In genomic region chr5:95817430-95817829, GRCh38 we compare ENCODE assay signal across 10 cellular contexts. TPM values are rescaled to one million over a fixed set of nuclear protein-coding genes. Genes with fewer than 3 reads are reported as not detected.
DNase-seq lines count a peak whose midpoint lies in the region; ATAC-seq, FAIRE-seq and TF ChIP-seq lines count a peak whose summit lies in the region.
"Had no signal": no experiment of that assay in that cellular context is flagged by ENCODE, and none has a peak within 500 bp of the region (broad histone marks: within the 10 kb centered on the region; RNA-seq: fewer than 3 reads in every experiment).

No MANE protein-coding gene starts in this region.

- intact Hi-C loops in Caco-2 (cut with micrococcal nuclease; ENCODE audit: unreplicated experiment): no loop called here

- no TSS peak for BruUV-seq in Caco-2 (replicated peaks; lab: Mats Ljungman, UMichigan)

- H3K9me3 ChIP-seq in Caco-2: no peaks in the 10 kb centered on the region

- ATAC-seq in activated naive CD8-positive, alpha-beta T cell treated with anti-CD3 and anti-CD28 coated beads, Interleukin-2, amount 50 U/mL, for 24 hours: peak; percentile 42
- ATAC-seq in memory B cell (ENCODE audit: low read depth): no peak
- ATAC-seq in HG03095 (IDR thresholded peaks at IDR 0.05; ENCODE audit: unreplicated experiment): no peak

- H3K4me3 Mint-ChIP-seq in activated naive CD8-positive, alpha-beta T cell treated with anti-CD3 and anti-CD28 coated beads, Interleukin-2, amount 50 U/mL, for 24 hours: peak overlapping the region; percentile 79
- peak overlapping the region; percentile 67 for H3K4me3 Mint-ChIP-seq in memory B cell
- no peak overlapping the region for H3K4me3 Mint-ChIP-seq in Caco-2 (ENCODE audit: unreplicated experiment)

- peaks cover 15% of the 10 kb centered on the region for H3K4me1 ChIP-seq in Caco-2

- no peaks in the 10 kb centered on the region for H3K27me3 ChIP-seq in Caco-2 (replicated peaks; ENCODE audit: control insufficient read depth, insufficient read depth, low read length)

- H3K27ac Mint-ChIP-seq in activated naive CD8-positive, alpha-beta T cell treated with anti-CD3 and anti-CD28 coated beads, Interleukin-2, amount 50 U/mL, for 24 hours: peak overlapping the region; percentile 82
- peak overlapping the region; percentile 93 for H3K27ac Mint-ChIP-seq in memory B cell
- H3K27ac Mint-ChIP-seq in Caco-2 (ENCODE audit: unreplicated experiment): no peak overlapping the region

- peaks cover 80% of the 10 kb centered on the region for H3K4me1 Mint-ChIP-seq in activated naive CD8-positive, alpha-beta T cell treated with anti-CD3 and anti-CD28 coated beads, Interleukin-2, amount 50 U/mL, for 24 hours
- peaks cover 40% of the 10 kb centered on the region for H3K4me1 Mint-ChIP-seq in memory B cell
- H3K4me1 Mint-ChIP-seq in Caco-2 (ENCODE audit: low read depth, unreplicated experiment): peaks cover 2% of the 10 kb centered on the region

- H3K27me3 Mint-ChIP-seq in activated naive CD8-positive, alpha-beta T cell treated with anti-CD3 and anti-CD28 coated beads, Interleukin-2, amount 50 U/mL, for 24 hours: no peaks in the 10 kb centered on the region
- H3K27me3 Mint-ChIP-seq in memory B cell: no peaks in the 10 kb centered on the region
- no peaks in the 10 kb centered on the region for H3K27me3 Mint-ChIP-seq in Caco-2 (ENCODE audit: insufficient read depth, unreplicated experiment)

- no peaks in the 10 kb centered on the region for H3K9me3 Mint-ChIP-seq in activated naive CD8-positive, alpha-beta T cell treated with anti-CD3 and anti-CD28 coated beads, Interleukin-2, amount 50 U/mL, for 24 hours
- H3K9me3 Mint-ChIP-seq in memory B cell (no peaks in the 10 kb centered on the region), Caco-2 (ENCODE audit: unreplicated experiment) (no peaks in the 10 kb centered on the region)

- H3K36me3 Mint-ChIP-seq in activated naive CD8-positive, alpha-beta T cell treated with anti-CD3 and anti-CD28 coated beads, Interleukin-2, amount 50 U/mL, for 24 hours (ENCODE audit: low read depth): peaks cover 12% of the 10 kb centered on the region
- peaks cover 21% of the 10 kb centered on the region for H3K36me3 Mint-ChIP-seq in memory B cell
- no peaks in the 10 kb centered on the region for H3K36me3 Mint-ChIP-seq in Caco-2 (ENCODE audit: insufficient read depth, unreplicated experiment)

- POLR2A ChIA-PET in Caco-2 (lab: Charles Lee): no interaction called here

- CTCF ChIA-PET in Caco-2 (lab: Charles Lee): no interaction called here

- FAIRE-seq in urothelium cell line (lab: Jason Lieb, UNC): no peak

- H3K36me3 ChIP-seq in Caco-2 (ENCODE audit: control insufficient read depth, insufficient read depth, low read length): no peaks in the 10 kb centered on the region; the same call in 1 of the 2 replicates

- DNase-seq in stimulated activated CD4-positive, alpha-beta T cell treated with anti-CD3 and anti-CD28 coated beads, Interleukin-12 subunit alpha, Interleukin-12 subunit beta, amount 100 ng/mL, for 4 hours: peak; percentile 25
- DNase-seq in stimulated activated CD4-positive, alpha-beta T cell treated with anti-CD3 and anti-CD28 coated beads, Interleukin-1b, Interleukin-23, amount 100 ng/mL, for 48 hours: no peak
- DNase-seq in activated naive CD8-positive, alpha-beta T cell treated with anti-CD3 and anti-CD28 coated beads, Interleukin-2, amount 50 U/mL, for 24 hours: no peak
- DNase-seq in memory B cell (ENCODE audit: low spot score in 2 of 2) (no peak), urothelium cell line (ENCODE audit: low spot score) (peak; percentile 83), AML-193 (lab: John Stamatoyannopoulos, UW) (no peak), Caco-2 (no peak)
- DNase-seq: Calu3, posterior cingulate gyrus had no signal

- no peak overlapping the region for H3K4me3 ChIP-seq in Caco-2 (ENCODE audit: low read depth, low read length)

- TF ChIP-seq CTCF in Caco-2 (IDR thresholded peaks at IDR 0.05; ENCODE audit: insufficient read depth in 1 of 2, low read depth in 1 of 2, low read length in 1 of 2, severe bottlenecking in 1 of 2, unreplicated experiment in 1 of 2): no peak

RNA-seq across cellular contexts. Expression of gene GLRX, which starts 5.1 kb away (rescaled TPM):
- total RNA-seq in Caco-2 (2022): 17.9 and 26.4 TPM in 2 replicates

Comparison
In these comparisons a context has a peak if more than half of its experiments do, and no peak if none do; other contexts are left out.
1. DNase-seq: peak in stimulated activated CD4-positive, alpha-beta T cell treated with anti-CD3 and anti-CD28 coated beads, Interleukin-12 subunit alpha, Interleukin-12 subunit beta, amount 100 ng/mL, for 4 hours (single experiment) and urothelium cell line (single experiment); none in stimulated activated CD4-positive, alpha-beta T cell treated with anti-CD3 and anti-CD28 coated beads, Interleukin-1b, Interleukin-23, amount 100 ng/mL, for 48 hours (single experiment), activated naive CD8-positive, alpha-beta T cell treated with anti-CD3 and anti-CD28 coated beads, Interleukin-2, amount 50 U/mL, for 24 hours (single experiment), memory B cell (0 of 2), AML-193 (0 of 2) and Caco-2 (0 of 2).